In genomic region chr11:45804806-45805304, GRCh38 we compare ENCODE assay signal across 1 cellular context.
A peak's percentile ranks its signal among the peaks of the same experiment; 100 is the strongest.
TF ChIP-seq lines count a peak whose summit lies in the region.

TSS of gene SLC35C1 (plus strand) at chr11:45805149. CDS start at chr11:45805802, 653 bp downstream.

TF ChIP-seq in K562, 482 proteins besides CTCF, POLR2A, EP300 and RAD21 (continued from another document and continues in another):
- TF ChIP-seq E2F6 (IDR thresholded peaks at IDR 0.05; ENCODE audit: borderline replicate concordance in 1 of 2, extremely low read depth in 1 of 2, insufficient read depth in 1 of 2, insufficient read length in 1 of 2, low read depth in 1 of 2, low read length in 1 of 2, poor library complexity in 1 of 2, severe bottlenecking in 1 of 2) (peak in 1 of 2 experiments; percentile 43), ZNF609 (CRISPR knock-in tag; IDR thresholded peaks at IDR 0.05; ENCODE audit: borderline replicate concordance) (no peak), NEUROD1 (IDR thresholded peaks at IDR 0.05; ENCODE audit: borderline replicate concordance, low read depth, low read length, partially characterized antibody) (peak; percentile 85), HOXB6 (CRISPR knock-in tag; IDR thresholded peaks at IDR 0.05; ENCODE audit: borderline replicate concordance) (no peak), RBM22 (IDR thresholded peaks at IDR 0.05; ENCODE audit: low read depth, low read length, poor library complexity, severe bottlenecking) (no peak), SRSF7 (optimal IDR thresholded peaks at IDR 0.05; ENCODE audit: low read depth, low read length) (no peak), POLR2AphosphoS2 (IDR thresholded peaks at IDR 0.05; ENCODE audit: low read length) (no peak), YY1 (IDR thresholded peaks at IDR 0.05; ENCODE audit: borderline replicate concordance in 1 of 3, control insufficient read depth in 1 of 3, extremely low read depth in 1 of 3, insufficient read depth in 3 of 3, insufficient read length in 1 of 3, insufficient replicate concordance in 2 of 3, low read depth in 1 of 3, low read length in 2 of 3) (peak in 2 of 3 experiments; percentile 37 to 60), POLR3A (IDR thresholded peaks at IDR 0.05; ENCODE audit: borderline replicate concordance, extremely low read depth, insufficient read depth, insufficient read length) (no peak), MXI1 (IDR thresholded peaks at IDR 0.05; ENCODE audit: low read depth, low read length) (peak; percentile 59; the same call in 1 of the 2 replicates), ZNF232 (CRISPR knock-in tag; IDR thresholded peaks at IDR 0.05) (no peak), ZNF407 (IDR thresholded peaks at IDR 0.05; ENCODE audit: low read depth) (no peak), ATF7 (IDR thresholded peaks at IDR 0.05) (no peak; the same call in none of the 2 replicates), GATAD2B (IDR thresholded peaks at IDR 0.05; ENCODE audit: borderline replicate concordance) (no peak), PKNOX1 (IDR thresholded peaks at IDR 0.05) (peak; percentile 57; the same call in 1 of the 2 replicates), KLF6 (CRISPR knock-in tag; IDR thresholded peaks at IDR 0.05; ENCODE audit: borderline replicate concordance) (no peak), CBFA2T2 (conservative IDR thresholded peaks at IDR 0.05) (0 out of 2 replicates have a peak, but pooled peaks have one; percentile 2), BCOR (IDR thresholded peaks at IDR 0.05) (0 out of 2 replicates have a peak, but pooled peaks have one; percentile 18), SIRT6 (IDR thresholded peaks at IDR 0.05; ENCODE audit: low read depth, low read length) (no peak), SRF (CRISPR knock-in tag; IDR thresholded peaks at IDR 0.05) (peak in 1 of 2 experiments; percentile 88; a peak in 2 of 4 replicates), GTF2F1 (IDR thresholded peaks at IDR 0.05; ENCODE audit: low read depth, low read length) (no peak), CREB3L1 (IDR thresholded peaks at IDR 0.05; ENCODE audit: borderline replicate concordance, low read depth) (peak; percentile 13; the same call in 1 of the 2 replicates), MTA3 (IDR thresholded peaks at IDR 0.05; ENCODE audit: borderline replicate concordance) (peak; percentile 45; the same call in 1 of the 2 replicates), ELF1 (tag; IDR thresholded peaks at IDR 0.05) (peak; percentile 91), HOMEZ (CRISPR knock-in tag; IDR thresholded peaks at IDR 0.05) (no peak), CEBPB (tag; IDR thresholded peaks at IDR 0.05) (no peak), RFX7 (CRISPR knock-in tag; IDR thresholded peaks at IDR 0.05) (no peak), POLR2AphosphoS5 (IDR thresholded peaks at IDR 0.05; ENCODE audit: control insufficient read depth, insufficient read depth, low read depth, low read length) (peak; percentile 55), ZNF184 (CRISPR knock-in tag; IDR thresholded peaks at IDR 0.05) (no peak), ZNF79 (CRISPR knock-in tag; IDR thresholded peaks at IDR 0.05; ENCODE audit: low read depth) (no peak), JUNB (CRISPR knock-in tag; conservative IDR thresholded peaks at IDR 0.05) (no peak), HNRNPL (IDR thresholded peaks at IDR 0.05; ENCODE audit: low read depth, low read length) (0 out of 2 replicates have a peak, but pooled peaks have one; percentile 34), POLR2G (IDR thresholded peaks at IDR 0.05; ENCODE audit: low read depth, low read length) (peak; percentile 81), HDAC8 (tag; IDR thresholded peaks at IDR 0.05) (no peak), NCOA1 (IDR thresholded peaks at IDR 0.05; ENCODE audit: low read depth) (no peak), ZBTB11 (CRISPR knock-in tag; IDR thresholded peaks at IDR 0.05) (peak in 1 of 3 experiments; percentile 68; a peak in 1 of 6 replicates), PTTG1 (tag; IDR thresholded peaks at IDR 0.05; ENCODE audit: low read depth) (no peak), ESRRA (IDR thresholded peaks at IDR 0.05; ENCODE audit: borderline replicate concordance, low read depth) (peak; percentile 11; the same call in 1 of the 2 replicates)
